In genomic region chr1:155007253-155007828, GRCh38 we compare ENCODE assay signal across 11 cellular contexts. TPM values are rescaled to one million over a fixed set of nuclear protein-coding genes. Genes with fewer than 3 reads are reported as not detected.
DNase-seq lines count a peak whose midpoint lies in the region; ATAC-seq and TF ChIP-seq lines count a peak whose summit lies in the region.
"Had no signal": no experiment of that assay in that cellular context is flagged by ENCODE, and none has a peak within 500 bp of the region (broad histone marks: within the 10 kb centered on the region; RNA-seq: fewer than 3 reads in every experiment).

No MANE protein-coding gene starts in this region.

- no peaks in the 10 kb centered on the region for H3K27me3 Mint-ChIP-seq in natural killer cell treated with Interleukin-12 subunit alpha and Interleukin-12 subunit beta and Interleukin-15 and Interleukin-18, amount 100 ng/mL, for 72 hours
- no peaks in the 10 kb centered on the region for H3K27me3 Mint-ChIP-seq in natural killer cell (ENCODE audit: low read depth in 2 of 2)

- no peaks in the 10 kb centered on the region for H3K4me1 ChIP-seq in endocrine pancreas (ENCODE audit: control insufficient read depth, insufficient read depth, low read length)
- peaks cover 70% of the 10 kb centered on the region for H3K4me1 ChIP-seq in muscle layer of colon (ENCODE audit: insufficient read depth, low read length)

- H3K36me3 ChIP-seq in endocrine pancreas (ENCODE audit: control insufficient read depth, insufficient read depth, low read length) (no peaks in the 10 kb centered on the region), muscle layer of colon (ENCODE audit: insufficient read depth, low read length) (no peaks in the 10 kb centered on the region)

- H3K4me3 ChIP-seq in endocrine pancreas (ENCODE audit: control insufficient read depth, insufficient read depth, low read length) (no peak overlapping the region), muscle layer of colon (ENCODE audit: low read depth in 1 of 2, low read length in 2 of 2) (peak overlapping the region in 1 of 2 donors; percentile 50)
- H3K4me3 ChIP-seq: SK-N-MC had no signal

- peak overlapping the region; percentile 76 for H3K4me3 Mint-ChIP-seq in natural killer cell treated with Interleukin-12 subunit alpha and Interleukin-12 subunit beta and Interleukin-15 and Interleukin-18, amount 100 ng/mL, for 72 hours
- H3K4me3 Mint-ChIP-seq in natural killer cell = no peak overlapping the region

- H3K4me1 Mint-ChIP-seq in natural killer cell treated with Interleukin-12 subunit alpha and Interleukin-12 subunit beta and Interleukin-15 and Interleukin-18, amount 100 ng/mL, for 72 hours (ENCODE audit: low read depth in 2 of 2) = peaks cover 34 to 54% of the 10 kb centered on the region in 2 donors
- peaks cover 25 to 90% of the 10 kb centered on the region in 2 donors for H3K4me1 Mint-ChIP-seq in natural killer cell

- H3K27ac ChIP-seq in muscle layer of colon (ENCODE audit: low read depth, low read length) = peak overlapping the region; percentile 97

- intact Hi-C loops in natural killer cell (cut with micrococcal nuclease) = no loop called here

- H3K9me3 ChIP-seq in endocrine pancreas (ENCODE audit: control insufficient read depth, low read length) (no peaks in the 10 kb centered on the region), muscle layer of colon (ENCODE audit: low read length) (no peaks in the 10 kb centered on the region)

- H3K9me3 Mint-ChIP-seq in natural killer cell treated with Interleukin-12 subunit alpha and Interleukin-12 subunit beta and Interleukin-15 and Interleukin-18, amount 100 ng/mL, for 72 hours = no peaks in the 10 kb centered on the region
- no peaks in the 10 kb centered on the region for H3K9me3 Mint-ChIP-seq in natural killer cell

- H3K27me3 ChIP-seq in endocrine pancreas (ENCODE audit: control insufficient read depth, insufficient read depth, low read length) (no peaks in the 10 kb centered on the region), muscle layer of colon (ENCODE audit: control insufficient read depth in 1 of 2, insufficient read depth in 2 of 2, low read length in 2 of 2) (no peaks in the 10 kb centered on the region)

- H3K36me3 Mint-ChIP-seq in natural killer cell treated with Interleukin-12 subunit alpha and Interleukin-12 subunit beta and Interleukin-15 and Interleukin-18, amount 100 ng/mL, for 72 hours = no peaks in the 10 kb centered on the region
- no peaks in the 10 kb centered on the region for H3K36me3 Mint-ChIP-seq in natural killer cell

- peak overlapping the region; percentile 94 to 98 for H3K27ac Mint-ChIP-seq in natural killer cell treated with Interleukin-12 subunit alpha and Interleukin-12 subunit beta and Interleukin-15 and Interleukin-18, amount 100 ng/mL, for 72 hours
- peak overlapping the region in 1 of 2 donors; percentile 92 for H3K27ac Mint-ChIP-seq in natural killer cell

- DNase-seq in natural killer cell treated with Interleukin-12 subunit alpha and Interleukin-12 subunit beta and Interleukin-15 and Interleukin-18, amount 100 ng/mL, for 72 hours (ENCODE audit: low spot score) = no peak
- DNase-seq in natural killer cell = no peak
- DNase-seq in NCI-H748 treated with DMSO at 0.1 percent for 48 hours (lab: John Stamatoyannopoulos, UW) = no peak
- DNase-seq in RPMI8226 = no peak
- no peak for DNase-seq in NK-92 treated with Interleukin-12 subunit alpha and Interleukin-12 subunit beta, amount 100 ng/mL, for 24 hours (lab: John Stamatoyannopoulos, UW)
- DNase-seq in stimulated activated CD4-positive, alpha-beta T cell treated with anti-CD3 and anti-CD28 coated beads, Interleukin-1b, Interleukin-23, amount 100 ng/mL, for 48 hours = no peak

- TF ChIP-seq CTCF in natural killer cell (IDR thresholded peaks at IDR 0.05) = no peak

- no peak for ATAC-seq in natural killer cell treated with Interleukin-12 subunit alpha and Interleukin-12 subunit beta and Interleukin-15 and Interleukin-18, amount 100 ng/mL, for 72 hours
- ATAC-seq in natural killer cell = no peak

- H3K9ac ChIP-seq in endocrine pancreas (ENCODE audit: control insufficient read depth, insufficient read depth, low read length) (peak overlapping the region; percentile 14), muscle layer of colon (ENCODE audit: low read length) (no peak overlapping the region)

RNA-seq across cellular contexts. Expression of gene ZBTB7B, which starts 4.7 kb away (rescaled TPM):
- total RNA-seq in natural killer cell treated with Interleukin-12 subunit alpha and Interleukin-12 subunit beta and Interleukin-15 and Interleukin-18, amount 100 ng/mL, for 72 hours = 100 to 1,000 TPM in 1 of 2 donors, 10 to 100 TPM in 1; 78.4 to 107 TPM
- total RNA-seq in natural killer cell = 10 to 100 TPM; 61.2 to 75.4 (median 63.3) TPM

RNA-seq across cellular contexts. Expression of gene LENEP, which starts 14.0 kb away (rescaled TPM):
- total RNA-seq in natural killer cell treated with Interleukin-12 subunit alpha and Interleukin-12 subunit beta and Interleukin-15 and Interleukin-18, amount 100 ng/mL, for 72 hours = 1 to 10 TPM in 1 of 2 donors, under 1 TPM in 1; 0.48 to 4.3 TPM
- total RNA-seq in natural killer cell = not detected
- total RNA-seq: esophagus mucosa had no signal

RNA-seq across cellular contexts. Expression of gene FLAD1, which starts 24.2 kb away (rescaled TPM):
- total RNA-seq in natural killer cell treated with Interleukin-12 subunit alpha and Interleukin-12 subunit beta and Interleukin-15 and Interleukin-18, amount 100 ng/mL, for 72 hours = 10 to 100 TPM; 53.1 to 84.2 TPM
- 10 to 100 TPM; 32.1 to 47.6 (median 38.7) TPM for total RNA-seq in natural killer cell

RNA-seq across cellular contexts. Expression of gene DCST2, which starts 26.2 kb away (rescaled TPM):
- under 1 TPM in 1 of 2 donors, not detected in 1; 0.57 TPM for total RNA-seq in natural killer cell treated with Interleukin-12 subunit alpha and Interleukin-12 subunit beta and Interleukin-15 and Interleukin-18, amount 100 ng/mL, for 72 hours
- under 1 TPM; 0.30 to 0.92 (median 0.32) TPM for total RNA-seq in natural killer cell

RNA-seq across cellular contexts. Expression of gene DCST1, which starts 26.3 kb away (rescaled TPM):
- not detected for total RNA-seq in natural killer cell treated with Interleukin-12 subunit alpha and Interleukin-12 subunit beta and Interleukin-15 and Interleukin-18, amount 100 ng/mL, for 72 hours
- total RNA-seq in natural killer cell = under 1 TPM in 2 of 3 donors, not detected in 1; 0.35 to 0.60 TPM
- total RNA-seq: HT1080 had no signal
